In the genomic region with DNA sequence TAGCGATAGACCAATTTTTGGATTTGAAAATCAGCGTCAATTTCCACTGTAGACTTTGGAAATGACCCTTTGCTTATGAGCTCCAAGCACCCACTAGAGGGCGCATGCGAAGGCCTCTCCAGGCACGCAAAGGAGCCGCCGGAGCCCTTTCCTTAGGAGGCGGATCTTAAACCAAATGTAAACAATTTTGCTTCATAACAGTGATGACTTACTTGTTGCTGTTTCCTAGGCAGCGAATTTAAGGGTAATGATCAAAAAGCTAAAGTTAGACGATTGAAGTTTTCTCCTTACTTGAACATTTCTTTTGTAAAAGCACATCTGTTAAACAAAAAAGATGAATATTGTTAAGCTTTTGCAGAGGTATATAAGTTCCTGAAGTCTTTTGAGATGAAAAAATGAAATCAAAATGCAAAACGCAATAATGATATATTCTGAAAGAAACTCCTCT, we compare ENCODE assay signal across 8 cellular contexts. TPM values are rescaled to one million over a fixed set of nuclear protein-coding genes. Genes with fewer than 3 reads are reported as not detected.
DNase-seq lines count a peak whose midpoint lies in the region; ATAC-seq and TF ChIP-seq lines count a peak whose summit lies in the region.

No MANE protein-coding gene starts in this region.

- H3K36me3 ChIP-seq in RWPE2 (ENCODE audit: low read depth) (no peaks in the 10 kb centered on the region), neural progenitor cell (no peaks in the 10 kb centered on the region), stomach (no peaks in the 10 kb centered on the region)

- H3K27ac ChIP-seq in RWPE2 (ENCODE audit: poor library complexity, severe bottlenecking) (no peak overlapping the region), neural progenitor cell (no peak overlapping the region), stomach (no peak overlapping the region)

- no peak overlapping the region for H3K4me3 Mint-ChIP-seq in neural progenitor cell

- H3K79me2 ChIP-seq in neural progenitor cell (ENCODE audit: low read depth), result no peaks in the 10 kb centered on the region

- no peaks in the 10 kb centered on the region for H3K9me3 Mint-ChIP-seq in neural progenitor cell

- TF ChIP-seq POLR2A in stomach (IDR thresholded peaks at IDR 0.05), result no peak

- no peaks in the 10 kb centered on the region for H3K4me1 Mint-ChIP-seq in neural progenitor cell

- H3K4me1 ChIP-seq in RWPE2 (ENCODE audit: insufficient read depth, poor library complexity, severe bottlenecking), result peaks cover 6% of the 10 kb centered on the region
- no peaks in the 10 kb centered on the region for H3K4me1 ChIP-seq in neural progenitor cell
- peaks cover 0 to 10% (median 5%) of the 10 kb centered on the region in 4 donors for H3K4me1 ChIP-seq in stomach

- no peak overlapping the region for H3K9ac ChIP-seq in neural progenitor cell

- no peak overlapping the region for H3K4me2 ChIP-seq in neural progenitor cell

- H3K9me3 ChIP-seq in RWPE2 (ENCODE audit: severe bottlenecking), result no peaks in the 10 kb centered on the region
- H3K9me3 ChIP-seq in neural progenitor cell (ENCODE audit: low read depth), result no peaks in the 10 kb centered on the region
- H3K9me3 ChIP-seq in stomach, result no peaks in the 10 kb centered on the region

- peaks cover 2% of the 10 kb centered on the region for H3K27me3 Mint-ChIP-seq in neural progenitor cell (ENCODE audit: insufficient read depth, low read depth)

- DNase-seq in Daoy (ENCODE audit: low read depth) (peak; percentile 83), HuH-7 (ENCODE audit: low spot score) (peak; percentile 51), RWPE2 (ENCODE audit: low spot score) (no peak), fibroblast of peridontal ligament (ENCODE audit: extremely low read depth) (peak; percentile 95), neural progenitor cell (ENCODE audit: low spot score) (peak; percentile 88), stomach (peak; percentile 87)
- DNase-seq in activated T-helper 1 cell treated with anti-CD3 and anti-CD28 coated beads, Interleukin-2, amount 50 U/mL, for 16 hours (ENCODE audit: low read depth in 1 of 2, low spot score in 1 of 2), result peak; percentile 53 to 58

- intact Hi-C loops in stomach (cut with DNase I; ENCODE audit: low total_unique reads), result no loop called here

- no peaks in the 10 kb centered on the region for H3K27me3 ChIP-seq in RWPE2 (ENCODE audit: insufficient read depth, poor library complexity, severe bottlenecking)
- H3K27me3 ChIP-seq in neural progenitor cell, result no peaks in the 10 kb centered on the region
- H3K27me3 ChIP-seq in stomach, result no peaks in the 10 kb centered on the region

- no peaks in the 10 kb centered on the region for H4K20me1 ChIP-seq in neural progenitor cell (ENCODE audit: low read depth)

- H3F3A ChIP-seq in neural progenitor cell (ENCODE audit: low read depth), result no peaks in the 10 kb centered on the region

- no peaks in the 10 kb centered on the region for H3K36me3 Mint-ChIP-seq in neural progenitor cell

- TF ChIP-seq CTCF in RWPE2 (IDR thresholded peaks at IDR 0.05; ENCODE audit: poor library complexity, severe bottlenecking), result peak; percentile 98
- TF ChIP-seq CTCF in neural progenitor cell (IDR thresholded peaks at IDR 0.05), result peak; percentile 99
- TF ChIP-seq CTCF in stomach (IDR thresholded peaks at IDR 0.05), result peak in 5 of 7 experiments; percentile 53 to 89 (median 71)

- peak overlapping the region; percentile 4 for H2AFZ ChIP-seq in neural progenitor cell (replicated peaks)

- ATAC-seq in RWPE2 (ENCODE audit: low read depth) (peak; percentile 95), HG02852 (IDR thresholded peaks at IDR 0.05; ENCODE audit: unreplicated experiment) (no peak)

- WGBS in stomach, 5 donors, result 9 to 11% (median 10%) methylated on average over 11 of the region's 11 CpGs

- no peak overlapping the region for H3K4me3 ChIP-seq in RWPE2 (ENCODE audit: severe bottlenecking)
- no peak overlapping the region for H3K4me3 ChIP-seq in neural progenitor cell
- H3K4me3 ChIP-seq in stomach, result no peak overlapping the region

- H3K27ac Mint-ChIP-seq in neural progenitor cell, result no peak overlapping the region

- no peak for TF ChIP-seq EP300 in stomach (IDR thresholded peaks at IDR 0.05)

RNA-seq across cellular contexts. Expression of a gene that starts 29.2 kb away (rescaled TPM):
- total RNA-seq in Daoy (2014; rRNA removed; shearing (Covaris generic)), result 38.2 and 46.2 TPM in 2 replicates
- total RNA-seq in neural progenitor cell (ENCODE audit: low replicate concordance), result 37.3 and 46.5 TPM in 2 replicates
- total RNA-seq in stomach, result 10 to 100 TPM in 4 of 5 donors, 1 to 10 TPM in 1; 6.7 to 39.7 (median 20.3) TPM
- polyA plus RNA-seq in stomach, result 1 to 10 TPM; 5.3 to 8.9 (median 8.5) TPM
